13 cellular contexts compared by ENCODE assay signal in the genomic region with DNA sequence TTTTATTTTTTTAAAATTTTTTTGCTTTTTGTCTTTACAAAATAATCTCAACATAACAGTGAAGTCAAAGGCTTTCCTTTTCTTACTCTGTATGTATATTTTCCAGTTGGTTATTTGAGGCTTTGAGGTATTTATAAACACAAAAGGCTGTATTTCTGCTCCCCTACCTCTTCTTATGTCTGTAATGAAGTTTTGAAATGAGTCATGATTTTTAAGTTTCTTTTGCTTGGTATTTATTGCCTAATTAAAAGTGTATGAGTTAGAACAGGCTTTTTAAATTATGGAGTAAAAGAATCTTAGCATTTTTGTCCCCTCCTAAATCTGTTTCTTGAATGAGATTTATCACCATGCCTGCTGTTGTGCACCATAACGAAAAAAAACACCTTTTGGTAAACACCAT.
DNase-seq lines count a peak whose midpoint lies in the region; ATAC-seq, FAIRE-seq and TF ChIP-seq lines count a peak whose summit lies in the region.
"Had no signal": no experiment of that assay in that cellular context is flagged by ENCODE, and none has a peak within 500 bp of the region (broad histone marks: within the 10 kb centered on the region; RNA-seq: fewer than 3 reads in every experiment).

No MANE protein-coding gene starts in this region.

- no peaks in the 10 kb centered on the region for H3K9me3 ChIP-seq in Loucy (ENCODE audit: insufficient read depth, low read depth, low read length)
- H3K9me3 ChIP-seq: breast epithelium had no signal

- TF ChIP-seq CTCF in AG09309 (IDR thresholded peaks at IDR 0.05; ENCODE audit: control insufficient read depth, insufficient read depth, low read depth, low read length, missing control alignments) (no peak), Loucy (conservative IDR thresholded peaks at IDR 0.05; ENCODE audit: low read length) (no peak), D721Med (IDR thresholded peaks at IDR 0.05; ENCODE audit: insufficient read depth, missing control alignments) (no peak)

- H4K20me1 ChIP-seq in Loucy (ENCODE audit: insufficient read depth, low read length, poor library complexity, severe bottlenecking): no peaks in the 10 kb centered on the region

- no peaks in the 10 kb centered on the region for H3K27me3 ChIP-seq in Loucy (ENCODE audit: insufficient read depth, low read length, poor library complexity, severe bottlenecking)
- H3K27me3 ChIP-seq: breast epithelium had no signal

- peaks cover 10% of the 10 kb centered on the region for H3K79me2 ChIP-seq in Loucy (ENCODE audit: insufficient read depth, low read length)

- ATAC-seq in GM18868 (IDR thresholded peaks at IDR 0.05; ENCODE audit: unreplicated experiment): peak; percentile 72
- peak; percentile 44 for ATAC-seq in HG02759 (IDR thresholded peaks at IDR 0.05; ENCODE audit: unreplicated experiment)
- no peak for ATAC-seq in GM19397 (IDR thresholded peaks at IDR 0.05; ENCODE audit: unreplicated experiment)

- peaks cover 13% of the 10 kb centered on the region for H3F3A ChIP-seq in Loucy (ENCODE audit: low read depth)

- peak overlapping the region; percentile 81 for H3K9ac ChIP-seq in Loucy (ENCODE audit: low read depth, low read length, poor library complexity, severe bottlenecking)

- no peak for FAIRE-seq in D721Med (lab: Jason Lieb, UNC)

- DNase-seq in AG09309 (ENCODE audit: low read depth) (peak; percentile 14), D721Med (ENCODE audit: insufficient read length, low spot score) (no peak), middle frontal gyrus (ENCODE audit: extremely low spot score, low spot score) (no peak), T1000 (lab: John Stamatoyannopoulos, UW) (no peak)
- DNase-seq: AML-193, KBM-7, NCI-H774 had no signal

- H3K9me2 ChIP-seq in Loucy (replicated peaks; ENCODE audit: low read depth, low read length): no peaks in the 10 kb centered on the region

- H3K36me3 ChIP-seq in Loucy (ENCODE audit: insufficient read depth, low read length): no peaks in the 10 kb centered on the region
- H3K36me3 ChIP-seq: breast epithelium had no signal

- H3K4me1 ChIP-seq in Loucy (ENCODE audit: insufficient read depth, low read length, poor library complexity, severe bottlenecking): peaks cover 91% of the 10 kb centered on the region
- H3K4me1 ChIP-seq: breast epithelium had no signal

- H2AFZ ChIP-seq in Loucy (ENCODE audit: low read length): no peak overlapping the region

- H3K4me3 ChIP-seq in AG09309 (ENCODE audit: control insufficient read depth, low read depth, low read length) (no peak overlapping the region), Loucy (ENCODE audit: low read length, poor library complexity, severe bottlenecking) (peak overlapping the region; percentile 66)
- H3K4me3 ChIP-seq: breast epithelium, skin epidermis had no signal

- peak overlapping the region; percentile 75 for H3K4me2 ChIP-seq in Loucy (ENCODE audit: low read depth, low read length, poor library complexity, severe bottlenecking)
